ENCODE assay signal across 35 cellular contexts in the genomic region with DNA sequence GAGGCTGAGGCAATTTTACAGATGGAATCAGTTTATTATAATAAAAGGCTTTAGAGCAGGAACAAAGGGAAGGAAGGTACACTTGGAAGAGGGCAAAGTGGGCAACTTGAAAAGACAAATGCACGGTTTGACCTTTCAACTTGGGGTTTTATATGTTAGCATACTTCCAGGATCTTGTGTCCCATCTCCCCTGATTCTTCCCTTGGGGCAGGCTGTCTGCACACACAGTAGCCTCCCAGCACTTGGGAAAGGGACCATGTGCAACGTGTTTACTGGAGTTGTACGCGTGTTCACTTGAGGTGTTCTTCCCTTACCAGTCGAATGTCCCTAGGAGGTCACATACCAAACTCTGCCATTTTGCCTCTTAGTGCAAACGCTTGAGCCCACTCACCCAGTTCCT. TPM values are rescaled to one million over a fixed set of nuclear protein-coding genes. Genes with fewer than 3 reads are reported as not detected.
DNase-seq lines count a peak whose midpoint lies in the region; ATAC-seq, FAIRE-seq and TF ChIP-seq lines count a peak whose summit lies in the region.
"Had no signal": no experiment of that assay in that cellular context is flagged by ENCODE, and none has a peak within 500 bp of the region (broad histone marks: within the 10 kb centered on the region; RNA-seq: fewer than 3 reads in every experiment).

No MANE protein-coding gene starts in this region.

- H3K4me1 ChIP-seq in K562 (replicated peaks in 1 of 2; ENCODE audit: control insufficient read depth in 2 of 2, insufficient read depth in 2 of 2, low read length in 2 of 2), result peaks cover 0 to 10% of the 10 kb centered on the region in 2 experiments; a peak in 3 of 5 replicates
- H3K4me1 ChIP-seq: Caco-2 had no signal

- peak overlapping the region; percentile 39 for H3K27ac Mint-ChIP-seq in dendritic cell treated with granulocyte-macrophage colony-stimulating factor and Interleukin-4, amounts not matched to agents 40 ng/mL and 50 ng/mL, for 4 days
- no peak overlapping the region for H3K27ac Mint-ChIP-seq in stimulated activated naive CD8-positive, alpha-beta T cell treated with anti-CD3 and anti-CD28 coated beads, Interleukin-15, amount 100 ng/mL, for 72 hours
- H3K27ac Mint-ChIP-seq: B cell; CD4-positive, alpha-beta T cell; CD4-positive, CD25-positive, alpha-beta regulatory T cell; CD8-positive, alpha-beta T cell had no signal

- peaks cover 38% of the 10 kb centered on the region for H3K9me3 Mint-ChIP-seq in dendritic cell treated with granulocyte-macrophage colony-stimulating factor and Interleukin-4, amounts not matched to agents 40 ng/mL and 50 ng/mL, for 4 days
- peaks cover 15 to 29% of the 10 kb centered on the region in 2 donors for H3K9me3 Mint-ChIP-seq in stimulated activated naive CD8-positive, alpha-beta T cell treated with anti-CD3 and anti-CD28 coated beads, Interleukin-15, amount 100 ng/mL, for 72 hours
- H3K9me3 Mint-ChIP-seq: CD4-positive, alpha-beta T cell; CD4-positive, CD25-positive, alpha-beta regulatory T cell; CD8-positive, alpha-beta memory T cell; CD8-positive, alpha-beta T cell had no signal

- no peak overlapping the region for H3K9ac ChIP-seq in K562 (ENCODE audit: insufficient read depth in 1 of 2, low read depth in 2 of 2, low read length in 2 of 2)
- H3K9ac ChIP-seq: BLaER1; BLaER1 treated with 17β-estradiol and CSF1 and Interleukin-3, amounts not matched to agents 10 nM and 100 nM had no signal

- H3K9me3 ChIP-seq in K562 (replicated peaks; ENCODE audit: control insufficient read depth, insufficient read depth, low read depth, low read length), result peaks cover 29% of the 10 kb centered on the region
- H3K9me3 ChIP-seq: A549, BE2C, Caco-2 had no signal

- TF ChIP-seq RAD21 in K562 (CRISPR knock-in tag; conservative IDR thresholded peaks at IDR 0.05 in 1 of 2, IDR thresholded peaks at IDR 0.05 in 1 of 2), result no peak

- intact Hi-C loops in K562 (cut with micrococcal nuclease), result no loop called here
- intact Hi-C loops in dendritic cell treated with granulocyte-macrophage colony-stimulating factor and Interleukin-4, amounts not matched to agents 40 ng/mL and 50 ng/mL, for 4 days (cut with micrococcal nuclease), result no loop called here

- no peak overlapping the region for H3K27ac ChIP-seq in K562 (ENCODE audit: extremely low read depth, low read depth, low read length)
- H3K27ac ChIP-seq: 22Rv1; A549; BLaER1; BLaER1 treated with 17β-estradiol and CSF1 and Interleukin-3, amounts not matched to agents 10 nM and 100 nM; C4-2B had no signal

- POLR2A ChIA-PET in K562 (lab: Yijun Ruan, JAX), result no interaction called here

- H3K36me3 Mint-ChIP-seq in dendritic cell treated with granulocyte-macrophage colony-stimulating factor and Interleukin-4, amounts not matched to agents 40 ng/mL and 50 ng/mL, for 4 days (ENCODE audit: low read depth), result peaks cover 60% of the 10 kb centered on the region

- TF ChIP-seq POLR2A in GM12891 (IDR thresholded peaks at IDR 0.05; ENCODE audit: low read depth, low read length) (0 out of 2 replicates have a peak, but pooled peaks have one; percentile 51), K562 (conservative IDR thresholded peaks at IDR 0.05) (no peak)

- H4K20me1 ChIP-seq in K562 (replicated peaks; ENCODE audit: control insufficient read depth, insufficient read depth, low read length), result no peaks in the 10 kb centered on the region

- H3K36me3 ChIP-seq in K562 (ENCODE audit: control insufficient read depth, insufficient read depth, low read length), result peaks cover 65% of the 10 kb centered on the region; the same call in 2 of the 3 replicates

- ATAC-seq in K562, result no peak
- no peak for ATAC-seq in stimulated activated naive CD8-positive, alpha-beta T cell treated with anti-CD3 and anti-CD28 coated beads, Interleukin-15, amount 100 ng/mL, for 72 hours
- ATAC-seq: A549; CD8-positive, alpha-beta T cell had no signal

- H3K4me3 ChIP-seq in K562, result no peak overlapping the region
- H3K4me3 ChIP-seq: A549; BLaER1; BLaER1 treated with 17β-estradiol and CSF1 and Interleukin-3, amounts not matched to agents 10 nM and 100 nM had no signal

- H3K79me2 ChIP-seq in K562 (ENCODE audit: control insufficient read depth, insufficient read depth, low read length), result peaks cover 64% of the 10 kb centered on the region

- H3K9me1 ChIP-seq in K562 (ENCODE audit: control insufficient read depth, insufficient read depth, low read length), result no peaks in the 10 kb centered on the region

- in situ Hi-C loops in K562 (cut with MboI), result no loop called here

- 98% methylated on average over 5 of the region's 6 CpGs for WGBS in K562 (ENCODE audit: insufficient coverage, low coverage, missing lambda C conversion rate)

- BruUV-seq in K562 (replicated peaks; lab: Mats Ljungman, UMichigan), result no TSS peak

- CTCF ChIA-PET in K562 (lab: Yijun Ruan, JAX; ENCODE audit: low intra/inter-chr PET ratio), result no interaction called here

- H3K4me2 ChIP-seq in K562 (ENCODE audit: insufficient read depth, low read length), result no peak overlapping the region
- H3K4me2 ChIP-seq: A549; BLaER1; BLaER1 treated with 17β-estradiol and CSF1 and Interleukin-3, amounts not matched to agents 10 nM and 100 nM had no signal

- H3K27me3 ChIP-seq in K562 (ENCODE audit: control insufficient read depth in 2 of 2, insufficient read depth in 2 of 2, low read length in 2 of 2), result no peaks in the 10 kb centered on the region
- H3K27me3 ChIP-seq: BE2C; BLaER1; BLaER1 treated with 17β-estradiol and CSF1 and Interleukin-3, amounts not matched to agents 10 nM and 100 nM had no signal

- H3K4me3 Mint-ChIP-seq in dendritic cell treated with granulocyte-macrophage colony-stimulating factor and Interleukin-4, amounts not matched to agents 40 ng/mL and 50 ng/mL, for 4 days, result no peak overlapping the region
- no peak overlapping the region for H3K4me3 Mint-ChIP-seq in stimulated activated naive CD8-positive, alpha-beta T cell treated with anti-CD3 and anti-CD28 coated beads, Interleukin-15, amount 100 ng/mL, for 72 hours
- H3K4me3 Mint-ChIP-seq: B cell; CD14-positive monocyte; CD4-positive, alpha-beta memory T cell; CD4-positive, alpha-beta T cell; CD8-positive, alpha-beta memory T cell; CD8-positive, alpha-beta T cell had no signal

- H2AFZ ChIP-seq in K562 (ENCODE audit: low read depth, low read length), result no peak overlapping the region

- peaks cover 70% of the 10 kb centered on the region for H3K4me1 Mint-ChIP-seq in dendritic cell treated with granulocyte-macrophage colony-stimulating factor and Interleukin-4, amounts not matched to agents 40 ng/mL and 50 ng/mL, for 4 days (ENCODE audit: low read depth)
- peaks cover 32% of the 10 kb centered on the region for H3K4me1 Mint-ChIP-seq in stimulated activated naive CD8-positive, alpha-beta T cell treated with anti-CD3 and anti-CD28 coated beads, Interleukin-15, amount 100 ng/mL, for 72 hours

- DNase-seq in GM12891 (ENCODE audit: insufficient read length, low spot score) (no peak), K562 (ENCODE audit: extremely low read depth in 1 of 4, low spot score in 3 of 4) (no peak), NCI-H524 treated with DMSO at 0.1 percent for 48 hours (lab: John Stamatoyannopoulos, UW) (no peak)
- no peak for DNase-seq in activated CD8-positive, alpha-beta memory T cell treated with anti-CD3 and anti-CD28 coated beads, Interleukin-2, amount 50 U/mL, for 4 hours
- no peak for DNase-seq in stimulated activated naive CD8-positive, alpha-beta T cell treated with anti-CD3 and anti-CD28 coated beads, Interleukin-15, amount 100 ng/mL, for 72 hours
- DNase-seq: 8988T; ACHN; AML-193; BE2C; C1 segment of cervical spinal cord; Caco-2; Calu3; CD4-positive, alpha-beta memory T cell; CD4-positive, alpha-beta T cell; CD4-positive, CD25-positive, alpha-beta regulatory T cell; CD8-positive, alpha-beta memory T cell; CD8-positive, alpha-beta T cell; COR-L47; DMS 273 treated with DMSO at 0.1 percent for 48 hours; DMS153; DMS53; DMS79; DMS79 treated with DMSO at 0.1 percent for 48 hours; DND-41; EL had no signal

- H3K27me3 Mint-ChIP-seq in dendritic cell treated with granulocyte-macrophage colony-stimulating factor and Interleukin-4, amounts not matched to agents 40 ng/mL and 50 ng/mL, for 4 days, result no peaks in the 10 kb centered on the region
- H3K27me3 Mint-ChIP-seq in stimulated activated naive CD8-positive, alpha-beta T cell treated with anti-CD3 and anti-CD28 coated beads, Interleukin-15, amount 100 ng/mL, for 72 hours, result no peaks in the 10 kb centered on the region
- H3K27me3 Mint-ChIP-seq: B cell; CD4-positive, alpha-beta memory T cell; CD4-positive, alpha-beta T cell; CD4-positive, CD25-positive, alpha-beta regulatory T cell; CD8-positive, alpha-beta memory T cell had no signal

- FAIRE-seq in GM12891 (lab: Jason Lieb, UNC) (peak; percentile 38), K562 (lab: Jason Lieb, UNC) (no peak)
- FAIRE-seq: A204.1, A549, D721Med had no signal

- no peak for TF ChIP-seq EP300 in K562 (IDR thresholded peaks at IDR 0.05; ENCODE audit: low read length)

- no peak for TF ChIP-seq CTCF in K562 (IDR thresholded peaks at IDR 0.05 in 2 of 3, conservative IDR thresholded peaks at IDR 0.05 in 1 of 3; ENCODE audit: insufficient read depth in 2 of 3, low read depth in 1 of 3, low read length in 3 of 3)

TF ChIP-seq in GM12891, 5 proteins besides CTCF, POLR2A, EP300 and RAD21:
- no peak for TF ChIP-seq POU2F2 (IDR thresholded peaks at IDR 0.05; ENCODE audit: low read depth, low read length)

TF ChIP-seq in K562, 482 proteins besides CTCF, POLR2A, EP300 and RAD21:
- TF ChIP-seq MYNN (IDR thresholded peaks at IDR 0.05) (no peak), MYNN (CRISPR knock-in tag; IDR thresholded peaks at IDR 0.05) (no peak), NFIC (IDR thresholded peaks at IDR 0.05) (peak; percentile 58)

RNA-seq across cellular contexts. Expression of a gene that starts 7.3 kb away (rescaled TPM):
- polyA plus RNA-seq in GM12891 (2012; ENCODE audit: low read depth, missing spikeins), result 101 TPM
- 59.6 and 110 TPM in 2 replicates for total RNA-seq in K562 (2011; cell fraction: chromatin; rRNA removed; ENCODE audit: low replicate concordance)
- 47.4 and 49.3 TPM in 2 replicates for total RNA-seq in K562 (2011; cell fraction: nucleolus; rRNA removed)
- 57.9 and 67.3 TPM in 2 replicates for total RNA-seq in K562 (2011; cell fraction: nucleoplasm; rRNA removed)
- total RNA-seq in K562 (2014; rRNA removed), result 79.8 and 124 TPM in 2 replicates
- 109 and 129 TPM in 2 replicates for total RNA-seq in K562 (2014; rRNA removed; fragmentation: Illumina TruSeq; extraction: Trizol)
- total RNA-seq in K562 (2015; rRNA removed; fragmentation: Illumina TruSeq; extraction: Trizol), result 75.4 and 79.5 TPM in 2 replicates
- total RNA-seq in K562 (2021), result 104 and 107 TPM in 2 replicates
- polyA plus RNA-seq in K562 (2011; rRNA removed), result 154 and 190 TPM in 2 replicates
- polyA plus RNA-seq in K562 (2011; cell fraction: cytosol; rRNA removed), result 33.9 and 41.6 TPM in 2 replicates
- polyA plus RNA-seq in K562 (2011; cell fraction: nucleus; rRNA removed), result 44.7 and 49.9 TPM in 2 replicates
- 82.9 and 96.4 TPM in 2 replicates for polyA plus RNA-seq in K562 (2012)
- 48.3 and 56.7 TPM in 2 replicates for polyA plus RNA-seq in K562 (2014; fragmentation: Illumina TruSeq; extraction: Trizol)
- 100 to 1,000 TPM in 1 of 2 experiments, 10 to 100 TPM in 1; 81.8 to 115 TPM for polyA plus RNA-seq in K562 (2014; fragmentation: Nextera tagmentation; extraction: Ambion mirVana)
- polyA plus RNA-seq in K562 (2014; rRNA removed), result 110 and 119 TPM in 2 replicates
- 69.7 and 95.0 TPM in 2 replicates for polyA minus RNA-seq in K562 (2011; rRNA and poly(A)+ RNA removed)
- polyA minus RNA-seq in K562 (2011; cell fraction: cytosol; rRNA and poly(A)+ RNA removed), result 55.6 and 60.4 TPM in 2 replicates
- polyA minus RNA-seq in K562 (2011; cell fraction: nucleus; rRNA and poly(A)+ RNA removed), result 106 and 153 TPM in 2 replicates
